ENCODE assay signal across 19 cellular contexts in the genomic region with DNA sequence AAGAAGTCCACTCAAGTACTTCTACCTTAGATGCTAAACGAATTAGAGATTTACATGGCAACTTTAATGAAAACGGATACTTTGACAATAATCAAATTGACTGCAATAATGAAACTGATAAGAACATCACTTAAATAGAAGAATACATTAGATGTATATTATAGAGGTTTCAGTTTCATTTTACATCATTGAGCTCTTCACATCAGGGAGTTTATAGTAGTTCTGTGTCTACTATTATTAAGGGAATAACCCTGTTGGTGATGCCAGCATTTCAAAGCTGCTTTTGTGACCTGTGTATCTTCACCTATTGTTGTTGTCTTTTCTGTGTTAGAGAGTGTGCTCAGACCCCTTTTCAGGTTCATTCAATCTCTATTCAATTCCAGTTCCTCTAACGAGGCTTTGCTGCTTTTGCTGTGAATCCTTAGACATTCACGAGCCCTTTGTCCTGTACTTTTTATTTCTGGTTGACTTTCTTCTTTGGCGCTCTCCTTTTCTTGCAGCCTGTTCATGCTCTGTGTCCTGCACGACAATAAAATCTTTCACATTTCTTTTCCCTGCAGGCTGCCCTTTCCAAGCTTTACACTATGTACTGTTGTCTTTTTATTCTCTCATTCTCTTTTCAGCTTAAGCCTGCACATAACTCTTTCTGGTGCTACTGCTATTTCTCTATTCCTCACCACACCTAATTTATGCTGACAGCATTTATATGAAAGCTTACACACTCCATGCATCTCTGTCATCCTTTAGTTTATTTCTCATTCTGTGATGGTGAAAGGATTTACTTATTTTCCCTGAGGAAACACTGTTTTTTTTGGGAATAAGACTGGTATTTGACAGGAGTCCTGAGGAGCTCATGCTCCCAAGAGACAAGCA.
DNase-seq lines count a peak whose midpoint lies in the region; ATAC-seq lines count a peak whose summit lies in the region.
"Had no signal": no experiment of that assay in that cellular context is flagged by ENCODE, and none has a peak within 500 bp of the region (broad histone marks: within the 10 kb centered on the region; RNA-seq: fewer than 3 reads in every experiment).

No MANE protein-coding gene starts in this region.

- H3K9me3 ChIP-seq in iPS-20b (ENCODE audit: insufficient read depth, low read depth, low read length): no peaks in the 10 kb centered on the region
- H3K9me3 ChIP-seq: upper lobe of right lung had no signal

- intact Hi-C loops in Right ventricle myocardium superior (cut with DNase I): no loop called here

- no peaks in the 10 kb centered on the region for H3K27me3 ChIP-seq in iPS-20b (ENCODE audit: insufficient read depth, low read length)
- H3K27me3 ChIP-seq: foreskin keratinocyte, upper lobe of right lung had no signal

- H3K27ac ChIP-seq in iPS-20b (ENCODE audit: low read length): no peak overlapping the region
- H3K27ac ChIP-seq: foreskin keratinocyte, upper lobe of right lung had no signal

- no peaks in the 10 kb centered on the region for H3K36me3 ChIP-seq in iPS-20b (ENCODE audit: insufficient read depth, low read depth, low read length)
- H3K36me3 ChIP-seq: upper lobe of right lung had no signal

- peak; percentile 42 for DNase-seq in OCI-M1 (lab: John Stamatoyannopoulos, UW)
- DNase-seq in anterior cingulate cortex (lab: John Stamatoyannopoulos, UW): no peak
- no peak for DNase-seq in DMS153 (lab: John Stamatoyannopoulos, UW)
- DNase-seq in Right ventricle myocardium superior: no peak
- DNase-seq: activated CD4-positive, CD25-positive, alpha-beta regulatory T cell; activated gamma-delta T cell treated with Interleukin-2 at 50 U/mL for 16 hours; effector memory CD8-positive, alpha-beta T cell; foreskin keratinocyte; HCEC 1CT; NCI-H1694; NCI-H510A treated with DMSO at 0.1 percent for 48 hours; occipital lobe; stimulated activated naive CD4-positive, alpha-beta T cell; SW 1271; upper lobe of right lung had no signal

- no peak overlapping the region for H3K4me3 ChIP-seq in iPS-20b (ENCODE audit: low read length)
- H3K4me3 ChIP-seq: upper lobe of right lung had no signal

- H3K9ac ChIP-seq in iPS-20b (ENCODE audit: low read depth, low read length): peak overlapping the region; percentile 23; the same call in 1 of the 2 replicates

- H3K4me1 ChIP-seq in iPS-20b (ENCODE audit: insufficient read depth, low read length): peaks cover 26% of the 10 kb centered on the region; the same call in 1 of the 2 replicates
- H3K4me1 ChIP-seq: foreskin keratinocyte, upper lobe of right lung had no signal

- ATAC-seq in GM18499 (IDR thresholded peaks at IDR 0.05; ENCODE audit: insufficient read depth, unreplicated experiment): peak; percentile 40
- peak; percentile 57 for ATAC-seq in GM19351 (IDR thresholded peaks at IDR 0.05; ENCODE audit: unreplicated experiment)
- ATAC-seq in Right ventricle myocardium superior (ENCODE audit: poor library complexity): no peak
- no peak for ATAC-seq in HG02763 (IDR thresholded peaks at IDR 0.05; ENCODE audit: unreplicated experiment)
- ATAC-seq: effector memory CD8-positive, alpha-beta T cell; foreskin keratinocyte; upper lobe of right lung had no signal

Comparison
In these comparisons a context has a peak if more than half of its experiments do, and no peak if none do; other contexts are left out.
1. ATAC-seq: peak in GM18499 (single experiment) and GM19351 (single experiment); none in Right ventricle myocardium superior (single experiment) and HG02763 (single experiment).